26 cellular contexts compared by ENCODE assay signal in genomic region chr19:38913958-38914357, GRCh38. TPM values are rescaled to one million over a fixed set of nuclear protein-coding genes. Genes with fewer than 3 reads are reported as not detected.
"Had no signal": no experiment of that assay in that cellular context is flagged by ENCODE, and none has a peak within 500 bp of the region (broad histone marks: within the 10 kb centered on the region; RNA-seq: fewer than 3 reads in every experiment).

No MANE protein-coding gene starts in this region.

- ATAC-seq: activated T-cell treated with anti-CD3 and anti-CD28 coated beads, Interleukin-2, amount 50 U/mL, for 4 hours; activated T-helper 17 cell treated with anti-CD3 and anti-CD28 coated beads, Interleukin-2, amount 50 U/mL, for 72 hours; K562; T-helper 17 cell; WTC11 had no signal

- H3K36me3 ChIP-seq: adrenal gland, Peyer's patch had no signal

- H3K9me3 ChIP-seq: adrenal gland, Peyer's patch, SJSA1 had no signal

- H3K9me3 Mint-ChIP-seq: activated naive CD4-positive, alpha-beta T cell treated with anti-CD3 and anti-CD28 coated beads, Interleukin-2, amount 10 ng/mL, durations not matched to agents 7 days and 5 days; activated naive CD8-positive, alpha-beta T cell treated with anti-CD3 and anti-CD28 coated beads, Interleukin-2, amount 10 ng/mL, durations not matched to agents 7 days and 5 days; activated T-cell treated with anti-CD3 and anti-CD28 coated beads, Interleukin-2, amount 50 U/mL, for 4 hours; activated T-helper 17 cell treated with anti-CD3 and anti-CD28 coated beads, Interleukin-2, amount 50 U/mL, for 72 hours; WTC11 had no signal

- H3K27me3 ChIP-seq: adrenal gland, Peyer's patch, SJSA1 had no signal

- H3K4me1 Mint-ChIP-seq: activated T-helper 17 cell treated with anti-CD3 and anti-CD28 coated beads, Interleukin-2, amount 50 U/mL, for 72 hours; WTC11 had no signal

- H3K4me3 Mint-ChIP-seq: activated naive CD4-positive, alpha-beta T cell treated with anti-CD3 and anti-CD28 coated beads, Interleukin-2, amount 10 ng/mL, durations not matched to agents 7 days and 5 days; activated naive CD8-positive, alpha-beta T cell treated with anti-CD3 and anti-CD28 coated beads, Interleukin-2, amount 10 ng/mL, durations not matched to agents 7 days and 5 days; activated T-cell treated with anti-CD3 and anti-CD28 coated beads, Interleukin-2, amount 50 U/mL, for 4 hours; activated T-helper 17 cell treated with anti-CD3 and anti-CD28 coated beads, Interleukin-2, amount 50 U/mL, for 72 hours; T-helper 17 cell; WTC11 had no signal

- H3K4me3 ChIP-seq: adrenal gland, K562, Peyer's patch, SJSA1 had no signal

- H3K27ac Mint-ChIP-seq: T-helper 17 cell, WTC11 had no signal

- H3K4me1 ChIP-seq: Peyer's patch, SJSA1 had no signal

- DNase-seq: activated CD4-positive, alpha-beta T cell treated with anti-CD3 and anti-CD28 coated beads for 48 hours; activated CD4-positive, alpha-beta T cell treated with anti-CD3 and anti-CD28 coated beads, Interleukin-2, amount 50 U/mL, for 4 hours; activated CD4-positive, CD25-positive, alpha-beta regulatory T cell treated with anti-CD3 and anti-CD28 coated beads, Interleukin-2, amount 50 U/mL, for 72 hours; activated CD8-positive, alpha-beta memory T cell treated with anti-CD3 and anti-CD28 coated beads for 24 hours; activated gamma-delta T cell; activated naive CD4-positive, alpha-beta T cell treated with anti-CD3 and anti-CD28 coated beads, Interleukin-2, amount 10 ng/mL, durations not matched to agents 7 days and 5 days; activated naive CD8-positive, alpha-beta T cell treated with anti-CD3 and anti-CD28 coated beads, Interleukin-2, amount 10 ng/mL, durations not matched to agents 7 days and 5 days; activated T-cell treated with anti-CD3 and anti-CD28 coated beads, Interleukin-2, amount 50 U/mL, for 4 hours; adrenal gland; anterior cingulate cortex; Kasumi-1; NCI-H1105 treated with DMSO at 0.1 percent for 48 hours; NCI-H1436 treated with DMSO at 0.1 percent for 48 hours; NCI-H187; NCI-H2081; NCI-H510A treated with DMSO at 0.1 percent for 48 hours; NCI-H69; Peyer's patch; SHP77; T-helper 17 cell; T-helper 9 cell had no signal

- H3K27ac ChIP-seq: adrenal gland, Peyer's patch, RWPE1, SJSA1 had no signal

- H3K36me3 Mint-ChIP-seq: activated naive CD4-positive, alpha-beta T cell treated with anti-CD3 and anti-CD28 coated beads, Interleukin-2, amount 10 ng/mL, durations not matched to agents 7 days and 5 days; WTC11 had no signal

- H3K27me3 Mint-ChIP-seq: activated naive CD4-positive, alpha-beta T cell treated with anti-CD3 and anti-CD28 coated beads, Interleukin-2, amount 10 ng/mL, durations not matched to agents 7 days and 5 days; activated naive CD8-positive, alpha-beta T cell treated with anti-CD3 and anti-CD28 coated beads, Interleukin-2, amount 10 ng/mL, durations not matched to agents 7 days and 5 days; activated T-helper 17 cell treated with anti-CD3 and anti-CD28 coated beads, Interleukin-2, amount 50 U/mL, for 72 hours; T-helper 17 cell had no signal

RNA-seq across cellular contexts. Expression of gene CCER2, which starts 2.0 kb away (rescaled TPM):
- total RNA-seq: SJSA1 had no signal
